In genomic region chr12:81300454-81300853, GRCh38 we compare ENCODE assay signal across 21 cellular contexts.
"Had no signal": no experiment of that assay in that cellular context is flagged by ENCODE, and none has a peak within 500 bp of the region (broad histone marks: within the 10 kb centered on the region; RNA-seq: fewer than 3 reads in every experiment).

No MANE protein-coding gene starts in this region.

- H3K4me3 ChIP-seq: adrenal gland, esophagus squamous epithelium, heart right ventricle, mucosa of descending colon, sigmoid colon had no signal

- ATAC-seq: activated T-helper 17 cell treated with anti-CD3 and anti-CD28 coated beads, Interleukin-2, amount 50 U/mL, for 72 hours; heart right ventricle; left colon; mucosa of descending colon; natural killer cell; stimulated activated naive B cell treated with anti-CD40 and anti-IgM and Interleukin-4, amounts not matched to agents 10 μg/mL and 1 μg/mL and 100 μg/mL, for 72 hours had no signal

- H3K9me3 ChIP-seq: adrenal gland, esophagus squamous epithelium, heart right ventricle, mucosa of descending colon, sigmoid colon had no signal

- H3K27ac ChIP-seq: adrenal gland, esophagus squamous epithelium, heart right ventricle, sigmoid colon had no signal

- H3K36me3 ChIP-seq: adrenal gland, esophagus squamous epithelium, heart right ventricle, sigmoid colon had no signal

- DNase-seq: activated CD4-positive, alpha-beta T cell treated with anti-CD3 and anti-CD28 coated beads, Interleukin-2, amount 50 U/mL, for 1 hour; activated naive CD4-positive, alpha-beta T cell treated with anti-CD3 and anti-CD28 coated beads, Interleukin-2, amount 50 U/mL, for 16 hours; activated T-cell treated with anti-CD3 and anti-CD28 coated beads for 4 hours; adrenal gland; cerebellar nuclear complex; esophagus squamous epithelium; foreskin melanocyte; heart right ventricle; left colon; mammary epithelial cell; mucosa of descending colon; natural killer cell; nucleus accumbens; sigmoid colon; stimulated activated CD4-positive, alpha-beta T cell treated with anti-CD3 and anti-CD28 coated beads, Interleukin-2, amount 100 ng/mL, for 24 hours; stimulated activated naive B cell treated with anti-CD40 and anti-IgM and Interleukin-4, amounts not matched to agents 10 μg/mL and 1 μg/mL and 100 μg/mL, for 72 hours; substantia nigra; T-helper 2 cell had no signal

- H3K4me1 ChIP-seq: adrenal gland, esophagus squamous epithelium, heart right ventricle, sigmoid colon had no signal

- H3K27me3 ChIP-seq: adrenal gland, esophagus squamous epithelium, heart right ventricle, sigmoid colon had no signal

- FAIRE-seq: endometrium, TTC549 had no signal
